In the genomic region with DNA sequence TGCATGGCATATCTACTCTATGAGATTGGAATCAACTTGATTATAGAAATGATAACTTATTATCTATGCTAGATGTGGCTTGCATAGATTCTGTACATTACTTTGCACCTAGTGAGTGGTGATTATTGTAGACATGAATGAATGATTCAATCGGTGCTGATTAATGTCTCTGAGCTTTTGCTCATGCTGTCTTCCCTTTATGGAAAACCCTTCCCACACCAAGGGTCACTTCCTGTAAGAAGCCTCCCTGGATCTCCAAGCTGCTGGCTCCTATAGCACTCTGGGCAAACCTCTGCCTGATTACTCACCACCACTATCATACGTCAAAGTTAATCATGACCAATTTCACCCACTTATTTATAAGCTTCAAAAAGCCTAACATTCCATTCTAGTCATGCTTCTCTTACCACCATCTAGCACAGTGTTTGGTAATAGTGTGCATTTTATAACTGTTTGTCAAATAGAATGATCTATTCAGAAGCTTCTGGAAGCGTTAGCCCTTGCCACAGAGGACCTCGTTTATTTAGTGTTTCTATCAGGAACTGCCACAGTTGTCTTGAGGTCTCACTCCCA, we compare ENCODE assay signal across 2 cellular contexts. TPM values are rescaled to one million over a fixed set of nuclear protein-coding genes. Genes with fewer than 3 reads are reported as not detected.
"Had no signal": no experiment of that assay in that cellular context is flagged by ENCODE, and none has a peak within 500 bp of the region (broad histone marks: within the 10 kb centered on the region; RNA-seq: fewer than 3 reads in every experiment).

No MANE protein-coding gene starts in this region.

RNA-seq across cellular contexts. Expression of gene IQSEC3, which starts 1.0 kb away (rescaled TPM):
- total RNA-seq: activated B cell treated with CpG ODN at 0.5 μM for 24 hours, pulmonary artery endothelial cell had no signal
